In the genomic region with DNA sequence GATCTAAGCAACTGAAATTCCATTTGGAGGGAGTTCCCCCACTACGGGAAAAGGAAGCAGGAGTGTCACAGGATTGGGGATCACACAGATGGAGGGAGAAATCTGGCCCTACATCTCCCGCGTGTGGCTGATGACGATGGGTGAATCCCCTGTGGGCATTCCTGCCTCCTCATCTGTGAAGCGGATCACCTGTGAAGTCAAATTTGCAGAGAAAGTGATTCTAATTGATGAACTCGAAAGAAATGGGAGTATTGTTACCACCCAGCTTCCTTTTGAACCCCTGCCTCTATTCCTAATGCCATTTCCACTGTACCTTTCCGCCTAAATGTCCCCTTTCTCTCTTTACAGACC, we compare ENCODE assay signal across 1 cellular context.
TF ChIP-seq lines count a peak whose summit lies in the region.

No MANE protein-coding gene starts in this region.

TF ChIP-seq in GM23338, 12 proteins besides CTCF, POLR2A, EP300 and RAD21 (continued from another document):
- no peak for TF ChIP-seq POLR2AphosphoS5 (IDR thresholded peaks at IDR 0.05; ENCODE audit: low read depth)
- TF ChIP-seq JUNB (IDR thresholded peaks at IDR 0.05; ENCODE audit: unreplicated experiment): no peak
